1 cellular context compared by ENCODE assay signal in genomic region chr22:17217179-17217578, GRCh38.
TF ChIP-seq lines count a peak whose summit lies in the region.

No MANE protein-coding gene starts in this region.

TF ChIP-seq in H1, 55 proteins besides CTCF, POLR2A, EP300 and RAD21:
- TF ChIP-seq POU5F1 (IDR thresholded peaks at IDR 0.05; ENCODE audit: low read depth, low read length), result 0 out of 2 replicates have a peak, but pooled peaks have one; percentile 49
- TF ChIP-seq SUZ12 (IDR thresholded peaks at IDR 0.05; ENCODE audit: low read length), result no peak
- 0 out of 2 replicates have a peak, but pooled peaks have one; percentile 37 for TF ChIP-seq SP1 (IDR thresholded peaks at IDR 0.05; ENCODE audit: low read depth, low read length)
- no peak for TF ChIP-seq EZH2 (IDR thresholded peaks at IDR 0.05; ENCODE audit: low read depth, low read length, severe bottlenecking)
- TF ChIP-seq TEAD4 (IDR thresholded peaks at IDR 0.05; ENCODE audit: low read depth, low read length), result peak; percentile 75
- TF ChIP-seq KDM1A (IDR thresholded peaks at IDR 0.05; ENCODE audit: borderline replicate concordance, low read length), result no peak
- no peak for TF ChIP-seq NANOG (IDR thresholded peaks at IDR 0.05; ENCODE audit: insufficient read depth, low read depth, low read length, poor library complexity, severe bottlenecking)
- TF ChIP-seq, protein P1, sequence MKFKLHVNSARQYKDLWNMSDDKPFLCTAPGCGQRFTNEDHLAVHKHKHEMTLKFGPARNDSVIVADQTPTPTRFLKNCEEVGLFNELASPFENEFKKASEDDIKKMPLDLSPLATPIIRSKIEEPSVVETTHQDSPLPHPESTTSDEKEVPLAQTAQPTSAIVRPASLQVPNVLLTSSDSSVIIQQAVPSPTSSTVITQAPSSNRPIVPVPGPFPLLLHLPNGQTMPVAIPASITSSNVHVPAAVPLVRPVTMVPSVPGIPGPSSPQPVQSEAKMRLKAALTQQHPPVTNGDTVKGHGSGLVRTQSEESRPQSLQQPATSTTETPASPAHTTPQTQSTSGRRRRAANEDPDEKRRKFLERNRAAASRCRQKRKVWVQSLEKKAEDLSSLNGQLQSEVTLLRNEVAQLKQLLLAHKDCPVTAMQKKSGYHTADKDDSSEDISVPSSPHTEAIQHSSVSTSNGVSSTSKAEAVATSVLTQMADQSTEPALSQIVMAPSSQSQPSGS (IDR thresholded peaks at IDR 0.05; ENCODE audit: low read length), result no peak
- no peak for TF ChIP-seq TAF1 (IDR thresholded peaks at IDR 0.05; ENCODE audit: low read depth, low read length)
